In genomic region chr2:100984892-100985307, GRCh38 we compare ENCODE assay signal across 1 cellular context.
A peak's percentile ranks its signal among the peaks of the same experiment; 100 is the strongest.
TF ChIP-seq lines count a peak whose summit lies in the region.

No MANE protein-coding gene starts in this region.

TF ChIP-seq in SK-N-SH, 30 proteins besides CTCF, POLR2A, EP300 and RAD21 (continued from another document):
- TF ChIP-seq, protein P1, sequence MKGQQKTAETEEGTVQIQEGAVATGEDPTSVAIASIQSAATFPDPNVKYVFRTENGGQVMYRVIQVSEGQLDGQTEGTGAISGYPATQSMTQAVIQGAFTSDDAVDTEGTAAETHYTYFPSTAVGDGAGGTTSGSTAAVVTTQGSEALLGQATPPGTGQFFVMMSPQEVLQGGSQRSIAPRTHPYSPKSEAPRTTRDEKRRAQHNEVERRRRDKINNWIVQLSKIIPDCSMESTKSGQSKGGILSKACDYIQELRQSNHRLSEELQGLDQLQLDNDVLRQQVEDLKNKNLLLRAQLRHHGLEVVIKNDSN (IDR thresholded peaks at IDR 0.05; ENCODE audit: borderline replicate concordance, low read depth): no peak
- TF ChIP-seq SMC3 (IDR thresholded peaks at IDR 0.05; ENCODE audit: low read depth, low read length) (peak; percentile 95), TCF12 (IDR thresholded peaks at IDR 0.05) (no peak), SIN3A (IDR thresholded peaks at IDR 0.05; ENCODE audit: borderline replicate concordance, low read depth, low read length) (no peak)
TF ChIP-seq in SK-N-SH: peak in this region for 3.
